27 cellular contexts compared by ENCODE assay signal in the genomic region with DNA sequence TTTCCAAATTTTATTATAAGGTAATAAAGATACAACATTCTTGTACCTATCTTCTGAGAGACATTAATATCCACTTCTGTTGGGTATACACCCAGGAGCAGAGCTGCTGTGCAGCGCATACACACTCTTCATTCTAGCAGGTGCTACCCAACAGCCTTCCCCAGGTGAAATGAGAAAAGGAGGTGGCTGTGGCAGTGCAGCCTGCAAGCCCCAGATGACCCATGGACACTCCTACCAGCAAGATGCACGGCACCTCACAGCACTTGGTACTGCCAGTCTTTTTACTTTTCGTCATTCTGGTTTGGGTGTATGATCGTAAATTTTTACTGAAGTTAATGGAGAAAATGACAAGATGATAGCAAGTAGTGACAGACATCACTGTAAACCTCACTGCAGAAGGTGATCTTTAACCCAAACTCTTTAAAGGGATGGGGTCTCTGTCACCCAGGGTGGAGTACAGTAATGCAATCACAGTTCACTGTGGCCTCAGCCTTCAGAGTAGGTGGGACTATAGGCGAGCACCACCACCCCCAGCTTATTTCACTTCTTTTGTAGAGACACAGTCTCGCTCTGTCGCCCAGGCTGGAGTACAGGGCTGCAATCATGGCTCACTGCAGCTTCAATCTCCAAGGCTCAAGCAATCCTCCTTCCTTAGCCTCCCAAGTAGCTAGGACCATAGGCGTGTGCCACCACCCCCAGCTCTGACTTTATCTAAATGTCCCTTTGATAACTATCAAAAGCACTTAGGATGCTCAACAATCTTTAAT. TPM values are rescaled to one million over a fixed set of nuclear protein-coding genes. Genes with fewer than 3 reads are reported as not detected.
DNase-seq lines count a peak whose midpoint lies in the region; ATAC-seq, FAIRE-seq and TF ChIP-seq lines count a peak whose summit lies in the region.
"Had no signal": no experiment of that assay in that cellular context is flagged by ENCODE, and none has a peak within 500 bp of the region (broad histone marks: within the 10 kb centered on the region; RNA-seq: fewer than 3 reads in every experiment).

No MANE protein-coding gene starts in this region.

- TF ChIP-seq EP300 in H1 (IDR thresholded peaks at IDR 0.05; ENCODE audit: borderline replicate concordance in 1 of 2, low read depth in 2 of 2, low read length in 2 of 2): no peak

- peaks cover 14% of the 10 kb centered on the region for H3K36me3 Mint-ChIP-seq in IgD-negative memory B cell

- CTCF ChIA-PET in H1 (lab: Charles Lee; ENCODE audit: partially characterized antibody): interaction anchor here (0.9 to 20.1 kb wide), 4 partner anchors 9 to 369 kb away, joined by 3 to 473 read pairs (median 26); a partner anchor contains a TSS

- H3K79me1 ChIP-seq in H1 (ENCODE audit: low read depth, low read length): peaks cover 4% of the 10 kb centered on the region

- peak overlapping the region in 2 of 3 donors; percentile 71 to 82 for H3K27ac Mint-ChIP-seq in IgD-negative memory B cell
- H3K27ac Mint-ChIP-seq: activated naive CD4-positive, alpha-beta T cell treated with anti-CD3 and anti-CD28 coated beads, Interleukin-2, amount 50 U/mL, for 72 hours; activated T-helper 1 cell treated with anti-CD3 and anti-CD28 coated beads, Interleukin-12 subunit alpha, Interleukin-12 subunit beta, Interleukin-2, Interleukin-4 antibody, amounts not matched to agents 30 ng/mL and 10 ng/mL and 1 ng/mL, durations not matched to agents 14 hours and 24 hours and 36 hours; dendritic cell treated with granulocyte-macrophage colony-stimulating factor and Interleukin-4, amounts not matched to agents 40 ng/mL and 50 ng/mL, for 4 days; T-helper 1 cell treated with Interleukin-12 subunit alpha and Interleukin-12 subunit beta and Interleukin-4 antibody, amounts not matched to agents 30 μg/mL and 1 μg/mL, for 36 hours had no signal

- H3K79me2 ChIP-seq in H1 (ENCODE audit: control insufficient read depth in 1 of 2, insufficient read depth in 2 of 2, low read length in 2 of 2): no peaks in the 10 kb centered on the region

- no peak for TF ChIP-seq RAD21 in H1 (IDR thresholded peaks at IDR 0.05 in 1 of 2, conservative IDR thresholded peaks at IDR 0.05 in 1 of 2; ENCODE audit: low read depth in 2 of 2, low read length in 2 of 2)

- 90% methylated on average over 8 of the region's 8 CpGs; no CpG with 5 or more reads in 1 of the 2 experiments for WGBS in H1 (ENCODE audit: extremely low coverage in 1 of 2, insufficient coverage in 1 of 2, insufficient read length in 1 of 2, insufficient replicate concordance in 2 of 2, low coverage in 1 of 2, low lambda C conversion rate in 2 of 2, missing lambda C conversion rate in 1 of 2), 2 experiments

- H3K23me2 ChIP-seq in H1 (ENCODE audit: low read depth, low read length): no peaks in the 10 kb centered on the region

- no peak overlapping the region for H3K4me2 ChIP-seq in H1 (ENCODE audit: insufficient read depth in 1 of 2, low read depth in 2 of 2, low read length in 2 of 2)

- no peak overlapping the region for H3K4me3 ChIP-seq in H1 (ENCODE audit: extremely low read depth in 1 of 4, insufficient read depth in 2 of 4, low read depth in 3 of 4, low read length in 4 of 4)
- no peak overlapping the region for H3K4me3 ChIP-seq in rectal smooth muscle tissue (ENCODE audit: low read length)
- H3K4me3 ChIP-seq: ascending aorta, spleen, thoracic aorta had no signal

- no peak overlapping the region for H3K18ac ChIP-seq in H1 (ENCODE audit: extremely low read depth, low read length)

- H3K4me3 Mint-ChIP-seq in IgD-negative memory B cell: peak overlapping the region; percentile 61 to 85 (median 73)
- H3K4me3 Mint-ChIP-seq: activated T-helper 1 cell treated with anti-CD3 and anti-CD28 coated beads, Interleukin-12 subunit alpha, Interleukin-12 subunit beta, Interleukin-2, Interleukin-4 antibody, amounts not matched to agents 30 ng/mL and 10 ng/mL and 1 ng/mL, durations not matched to agents 14 hours and 24 hours and 36 hours; dendritic cell treated with granulocyte-macrophage colony-stimulating factor and Interleukin-4, amounts not matched to agents 40 ng/mL and 50 ng/mL, for 4 days; T-helper 1 cell treated with Interleukin-12 subunit alpha and Interleukin-12 subunit beta and Interleukin-4 antibody, amounts not matched to agents 30 μg/mL and 1 μg/mL, for 36 hours had no signal

- no peak overlapping the region for H4K5ac ChIP-seq in H1 (ENCODE audit: insufficient read length, low read depth, low read length)

- TF ChIP-seq CTCF in C4-2B (conservative IDR thresholded peaks at IDR 0.05) (no peak), H1 (IDR thresholded peaks at IDR 0.05; ENCODE audit: control extremely low read depth in 1 of 3, insufficient read depth in 1 of 3, low read depth in 1 of 3, low read length in 3 of 3) (no peak)

- peaks cover 42 to 66% (median 52%) of the 10 kb centered on the region in 3 donors for H3K4me1 Mint-ChIP-seq in IgD-negative memory B cell

- no peak overlapping the region for H2AFZ ChIP-seq in H1 (ENCODE audit: low read length)

- H3K36me3 ChIP-seq in H1 (ENCODE audit: control insufficient read depth in 2 of 4, insufficient read depth in 4 of 4, low read length in 3 of 4) (peaks cover 0 to 24% (median 8%) of the 10 kb centered on the region in 4 experiments; a peak in 4 of 8 replicates), rectal smooth muscle tissue (ENCODE audit: control insufficient read depth, insufficient read depth, low read length) (peaks cover 19% of the 10 kb centered on the region)

- H2BK5ac ChIP-seq in H1 (ENCODE audit: low read depth, low read length): no peak overlapping the region

- H2AK5ac ChIP-seq in H1 (ENCODE audit: low read depth, low read length): no peak overlapping the region

- H4K20me1 ChIP-seq in H1 (replicated peaks in 1 of 2; ENCODE audit: control insufficient read depth in 1 of 2, insufficient read depth in 2 of 2, low read length in 2 of 2): peaks cover 59 to 67% of the 10 kb centered on the region in 2 experiments

- H3K56ac ChIP-seq in H1 (replicated peaks; ENCODE audit: insufficient read length, low read depth, low read length): no peak overlapping the region

- H3K9me3 Mint-ChIP-seq in IgD-negative memory B cell: no peaks in the 10 kb centered on the region
- H3K9me3 Mint-ChIP-seq: activated naive CD4-positive, alpha-beta T cell treated with anti-CD3 and anti-CD28 coated beads, Interleukin-2, amount 50 U/mL, for 72 hours; activated T-helper 1 cell treated with anti-CD3 and anti-CD28 coated beads, Interleukin-12 subunit alpha, Interleukin-12 subunit beta, Interleukin-2, Interleukin-4 antibody, amounts not matched to agents 30 ng/mL and 10 ng/mL and 1 ng/mL, durations not matched to agents 14 hours and 24 hours and 36 hours; CD8-positive, alpha-beta memory T cell; dendritic cell treated with granulocyte-macrophage colony-stimulating factor and Interleukin-4, amounts not matched to agents 40 ng/mL and 50 ng/mL, for 4 days; T-helper 1 cell treated with Interleukin-12 subunit alpha and Interleukin-12 subunit beta and Interleukin-4 antibody, amounts not matched to agents 30 μg/mL and 1 μg/mL, for 36 hours had no signal

- no peaks in the 10 kb centered on the region for H3K9me3 ChIP-seq in H1 (ENCODE audit: insufficient read depth in 2 of 2, low read depth in 1 of 2, low read length in 1 of 2)
- H3K9me3 ChIP-seq: ascending aorta, spleen, thoracic aorta had no signal

- DNase-seq in H1 (ENCODE audit: low read depth in 1 of 2, low spot score in 2 of 2): no peak
- DNase-seq in NCI-H1694 treated with DMSO at 0.1 percent for 48 hours (lab: John Stamatoyannopoulos, UW): no peak
- DNase-seq in stimulated activated CD4-positive, alpha-beta T cell treated with anti-CD3 and anti-CD28 coated beads, Interleukin-2, amount 100 ng/mL, for 48 hours: no peak
- DNase-seq: activated CD4-positive, alpha-beta T cell treated with anti-CD3 and anti-CD28 coated beads for 4 hours; caudate nucleus; DMS79; GF-D8; NCI-H2171; NCI-H510A treated with DMSO at 0.1 percent for 48 hours; occipital lobe; stimulated activated CD4-positive, alpha-beta T cell treated with anti-CD3 and anti-CD28 coated beads, Interleukin-4, amount 100 ng/mL, for 1 hour; stimulated activated naive CD4-positive, alpha-beta T cell had no signal

- POLR2A ChIA-PET in H1 (lab: Charles Lee; ENCODE audit: partially characterized antibody): interaction anchor here (0.6 kb wide), 2 partner anchors 80 to 364 kb away, joined by 3 to 4 read pairs; a partner anchor contains a TSS

- H2BK12ac ChIP-seq in H1 (ENCODE audit: low read depth, low read length): no peak overlapping the region

- no peaks in the 10 kb centered on the region for H3K27me3 Mint-ChIP-seq in IgD-negative memory B cell
- H3K27me3 Mint-ChIP-seq: CD8-positive, alpha-beta memory T cell; dendritic cell treated with granulocyte-macrophage colony-stimulating factor and Interleukin-4, amounts not matched to agents 40 ng/mL and 50 ng/mL, for 4 days had no signal

- H4K8ac ChIP-seq in H1 (ENCODE audit: extremely low read depth, insufficient read depth, low read length): no peak overlapping the region

- H2BK20ac ChIP-seq in H1 (ENCODE audit: low read length): no peak overlapping the region

- H3K27ac ChIP-seq in C4-2B: peak overlapping the region; percentile 0; the same call in 1 of the 2 replicates
- no peak overlapping the region for H3K27ac ChIP-seq in H1 (ENCODE audit: low read depth, low read length)
- no peak overlapping the region for H3K27ac ChIP-seq in rectal smooth muscle tissue (ENCODE audit: low read depth, low read length)
- H3K27ac ChIP-seq: thoracic aorta had no signal

- H3K4me1 ChIP-seq in H1 (replicated peaks in 1 of 4; ENCODE audit: control insufficient read depth in 3 of 4, insufficient read depth in 4 of 4, low read length in 3 of 4) (peaks cover 3 to 23% (median 9%) of the 10 kb centered on the region in 4 experiments), rectal smooth muscle tissue (ENCODE audit: control insufficient read depth, insufficient read depth, low read length) (peaks cover 18% of the 10 kb centered on the region)

- no peak overlapping the region for H2BK120ac ChIP-seq in H1 (replicated peaks; ENCODE audit: low read depth, low read length)

- H4K91ac ChIP-seq in H1 (replicated peaks; ENCODE audit: insufficient read length, low read length): no peak overlapping the region

- no peak overlapping the region for H3K4ac ChIP-seq in H1 (replicated peaks; ENCODE audit: insufficient read length, low read depth, low read length)

- no peak overlapping the region for H3K9ac ChIP-seq in H1 (replicated peaks in 1 of 4; ENCODE audit: extremely low read depth in 1 of 4, low read depth in 3 of 4, low read length in 3 of 4)
- H3K9ac ChIP-seq in rectal smooth muscle tissue (ENCODE audit: low read length): peak overlapping the region; percentile 28

- no peak overlapping the region for H2BK15ac ChIP-seq in H1 (ENCODE audit: low read length)

- no peak overlapping the region for H3K23ac ChIP-seq in H1 (ENCODE audit: insufficient read length)

- peaks cover 47 to 71% (median 66%) of the 10 kb centered on the region in 4 experiments for H3K27me3 ChIP-seq in H1 (replicated peaks in 1 of 4; ENCODE audit: control insufficient read depth in 3 of 4, extremely low read depth in 1 of 4, insufficient read depth in 3 of 4, low read length in 3 of 4)
- H3K27me3 ChIP-seq in rectal smooth muscle tissue (ENCODE audit: control insufficient read depth, insufficient read depth, low read length): no peaks in the 10 kb centered on the region
- H3K27me3 ChIP-seq: ascending aorta, spleen had no signal

- H3K14ac ChIP-seq in H1 (ENCODE audit: insufficient read length): no peak overlapping the region

- no peak for ATAC-seq in GM21381 (IDR thresholded peaks at IDR 0.05; ENCODE audit: unreplicated experiment)
- ATAC-seq: activated naive CD4-positive, alpha-beta T cell treated with anti-CD3 and anti-CD28 coated beads, Interleukin-2, amount 50 U/mL, for 72 hours had no signal

- TF ChIP-seq POLR2A in H1 (IDR thresholded peaks at IDR 0.05; ENCODE audit: control extremely low read depth in 1 of 2, low read depth in 2 of 2, low read length in 2 of 2): no peak

- FAIRE-seq in H1 (lab: Jason Lieb, UNC): no peak
- FAIRE-seq: endothelial cell of umbilical vein, H54, RCC 7860 had no signal

RNA-seq across cellular contexts. Expression of a gene that starts 26.5 kb away (rescaled TPM):
- polyA plus RNA-seq in IgD-negative memory B cell (48.1 TPM), H1 (2011; rRNA removed) (15.7 and 17.2 TPM in 2 replicates)
- 11.9 and 13.1 TPM in 2 replicates for total RNA-seq in H1 (2021; fragmentation: NEBNext Ultra II Directional; extraction: Animal tissue kit (Norgen Biotek cat#: 25700))
- polyA plus RNA-seq in H1 (2011; cell fraction: cytosol; rRNA removed): 10.8 TPM
- 12.1 TPM for polyA plus RNA-seq in H1 (2011; cell fraction: nucleus; rRNA removed)
- polyA plus RNA-seq in H1 (2012, experiment 1 of 2): 6.6 to 13.4 TPM (median 11.1 TPM) in 4 replicates
- polyA plus RNA-seq in H1 (2012, experiment 2 of 2): 12.1 TPM
- polyA plus RNA-seq in H1 (2013, experiment 1 of 2): 7.0 TPM
- polyA plus RNA-seq in H1 (2013, experiment 2 of 2): 7.9 TPM
- 4.0 and 5.7 TPM in 2 replicates for polyA minus RNA-seq in H1 (2011; rRNA and poly(A)+ RNA removed)
- polyA minus RNA-seq in H1 (2011; cell fraction: cytosol; rRNA and poly(A)+ RNA removed): 8.7 TPM
- polyA minus RNA-seq in H1 (2011; cell fraction: nucleus; rRNA and poly(A)+ RNA removed): 7.7 TPM

RNA-seq across cellular contexts. Expression of a gene that starts 34.1 kb away (rescaled TPM):
- polyA plus RNA-seq in IgD-negative memory B cell: 58.3 TPM
- 14.5 and 14.7 TPM in 2 replicates for total RNA-seq in H1 (2021; fragmentation: NEBNext Ultra II Directional; extraction: Animal tissue kit (Norgen Biotek cat#: 25700))
- 11.2 and 16.1 TPM in 2 replicates for polyA plus RNA-seq in H1 (2011; rRNA removed)
- polyA plus RNA-seq in H1 (2011; cell fraction: cytosol; rRNA removed): 15.5 TPM
- polyA plus RNA-seq in H1 (2011; cell fraction: nucleus; rRNA removed): 101 TPM
- polyA plus RNA-seq in H1 (2012, experiment 1 of 2): 12.0 to 17.7 TPM (median 16.9 TPM) in 4 replicates
- 15.1 TPM for polyA plus RNA-seq in H1 (2012, experiment 2 of 2)
- 8.5 TPM for polyA plus RNA-seq in H1 (2013, experiment 1 of 2)
- 6.9 TPM for polyA plus RNA-seq in H1 (2013, experiment 2 of 2)
- polyA minus RNA-seq in H1 (2011; rRNA and poly(A)+ RNA removed): 14.0 and 15.2 TPM in 2 replicates
- 10.6 TPM for polyA minus RNA-seq in H1 (2011; cell fraction: cytosol; rRNA and poly(A)+ RNA removed)
- polyA minus RNA-seq in H1 (2011; cell fraction: nucleus; rRNA and poly(A)+ RNA removed): 24.7 TPM
